ENCODE assay signal across 11 cellular contexts in the genomic region with DNA sequence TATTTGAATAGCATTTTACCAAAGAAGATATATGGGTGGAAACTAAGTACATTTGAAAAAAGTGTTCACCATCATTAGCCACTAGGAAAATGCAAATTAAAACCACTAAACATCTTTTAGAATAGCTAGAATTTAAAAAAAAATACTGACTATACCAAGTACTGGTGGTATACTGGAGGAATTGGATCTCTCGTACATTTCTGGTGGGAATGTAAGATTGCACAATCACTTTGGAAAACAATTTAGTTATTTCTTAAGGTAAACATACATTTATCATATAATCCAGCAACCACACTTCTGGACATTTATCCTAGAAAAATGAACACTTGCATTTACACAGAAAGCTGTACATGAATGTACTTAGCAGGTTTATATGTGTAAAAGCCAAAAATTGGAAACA.
"Had no signal": no experiment of that assay in that cellular context is flagged by ENCODE, and none has a peak within 500 bp of the region (broad histone marks: within the 10 kb centered on the region; RNA-seq: fewer than 3 reads in every experiment).

No MANE protein-coding gene starts in this region.

- H3K4me3 ChIP-seq: GM23248, GM23338, HAP-1 had no signal

- H3K27ac ChIP-seq: GM23248 had no signal

- H3K9me3 Mint-ChIP-seq: GM23338, HFFc6 had no signal

- DNase-seq: GM23248, GOT3, H7, H9, HCEC 1CT, HFFc6 had no signal

- ATAC-seq: GM23338, HCT116 had no signal

- H3K27ac Mint-ChIP-seq: GM23338, H9, HFFc6 had no signal

- H3K4me1 ChIP-seq: HAP-1 had no signal

- H3K4me1 Mint-ChIP-seq: GM23338, H9 had no signal

- H3K9me3 ChIP-seq: HAP-1 had no signal

- H3K4me2 ChIP-seq: GM23338 had no signal

- H3K9ac ChIP-seq: GM23248 had no signal

- FAIRE-seq: H1, H54 had no signal

- H3K4me3 Mint-ChIP-seq: GM23338, H9, HFFc6 had no signal

- H3K36me3 ChIP-seq: HAP-1 had no signal

- H2AFZ ChIP-seq: GM23248, GM23338 had no signal
